ENCODE assay signal across 15 cellular contexts in genomic region chr2:171793691-171794678, GRCh38.
DNase-seq lines count a peak whose midpoint lies in the region; ATAC-seq, FAIRE-seq and TF ChIP-seq lines count a peak whose summit lies in the region.
"Had no signal": no experiment of that assay in that cellular context is flagged by ENCODE, and none has a peak within 500 bp of the region (broad histone marks: within the 10 kb centered on the region; RNA-seq: fewer than 3 reads in every experiment).

No MANE protein-coding gene starts in this region.

- no peak overlapping the region for H2AFZ ChIP-seq in GM23338

- WGBS in sigmoid colon, 2 donors = 76 to 86% methylated on average over 6 of the region's 6 CpGs
- 76 to 80% methylated on average over 6 of the region's 6 CpGs for WGBS in thyroid gland, 2 donors

- ATAC-seq in CD8-positive, alpha-beta T cell = no peak
- ATAC-seq in GM23338 = no peak
- ATAC-seq in activated T-helper 17 cell treated with anti-CD3 and anti-CD28 coated beads, Interleukin-2, amount 50 U/mL, for 72 hours (replicated peaks) = peak; percentile 87

- no peaks in the 10 kb centered on the region for H3F3A ChIP-seq in GM23338 (replicated peaks; ENCODE audit: low read depth)

- intact Hi-C loops in CD8-positive, alpha-beta T cell (cut with DNase I, micrococcal nuclease) = no loop called here
- intact Hi-C loops in sigmoid colon (cut with DNase I) (no loop called here), thyroid gland (cut with DNase I) (no loop called here)

- FAIRE-seq in GM19239 (lab: Jason Lieb, UNC) = no peak
- FAIRE-seq: keratinocyte had no signal

- DNase-seq in CD8-positive, alpha-beta T cell = no peak
- peak; percentile 15 for DNase-seq in GM23338 (ENCODE audit: low spot score)
- peak; percentile 12 for DNase-seq in myocyte (ENCODE audit: low read depth)
- DNase-seq in sigmoid colon = no peak
- no peak for DNase-seq in NCI-H524 treated with DMSO at 0.1 percent for 48 hours (lab: John Stamatoyannopoulos, UW)
- no peak for DNase-seq in thyroid gland
- no peak for DNase-seq in GM19239 (ENCODE audit: insufficient read length, low spot score)
- DNase-seq: activated naive CD4-positive, alpha-beta T cell treated with anti-CD3 and anti-CD28 coated beads, Interleukin-2, amount 10 ng/mL, durations not matched to agents 7 days and 5 days; glutamatergic neuron; HCEC 1CT; mesenchymal stem cell; OCI-M1 had no signal

- no peaks in the 10 kb centered on the region for H3K79me2 ChIP-seq in GM23338 (replicated peaks; ENCODE audit: insufficient read depth)

- peaks cover 4% of the 10 kb centered on the region for H3K4me1 Mint-ChIP-seq in CD8-positive, alpha-beta T cell (ENCODE audit: low read depth)
- peaks cover 48% of the 10 kb centered on the region for H3K4me1 Mint-ChIP-seq in GM23338
- peaks cover 5% of the 10 kb centered on the region for H3K4me1 Mint-ChIP-seq in activated T-helper 17 cell treated with anti-CD3 and anti-CD28 coated beads, Interleukin-2, amount 50 U/mL, for 72 hours

- no peak for TF ChIP-seq EP300 in sigmoid colon (IDR thresholded peaks at IDR 0.05)

- no peaks in the 10 kb centered on the region for H3K27me3 ChIP-seq in CD8-positive, alpha-beta T cell (ENCODE audit: insufficient read depth, low read length)
- no peaks in the 10 kb centered on the region for H3K27me3 ChIP-seq in GM23338 (ENCODE audit: insufficient read depth)
- no peaks in the 10 kb centered on the region for H3K27me3 ChIP-seq in sigmoid colon
- H3K27me3 ChIP-seq in thyroid gland = no peaks in the 10 kb centered on the region
- H3K27me3 ChIP-seq: BLaER1 treated with 17β-estradiol and CSF1 and Interleukin-3, amounts not matched to agents 10 nM and 100 nM had no signal

- no peaks in the 10 kb centered on the region for H3K27me3 Mint-ChIP-seq in CD8-positive, alpha-beta T cell (ENCODE audit: low read depth)
- peaks cover 2% of the 10 kb centered on the region for H3K27me3 Mint-ChIP-seq in GM23338 (ENCODE audit: insufficient read depth, low read depth, poor library complexity)
- no peaks in the 10 kb centered on the region for H3K27me3 Mint-ChIP-seq in activated T-helper 17 cell treated with anti-CD3 and anti-CD28 coated beads, Interleukin-2, amount 50 U/mL, for 72 hours
- H3K27me3 Mint-ChIP-seq: activated naive CD4-positive, alpha-beta T cell treated with anti-CD3 and anti-CD28 coated beads, Interleukin-2, amount 10 ng/mL, durations not matched to agents 7 days and 5 days had no signal

- peaks cover 60% of the 10 kb centered on the region for H3K36me3 Mint-ChIP-seq in CD8-positive, alpha-beta T cell
- H3K36me3 Mint-ChIP-seq in GM23338 (ENCODE audit: low read depth) = no peaks in the 10 kb centered on the region; the same call in 2 of the 3 replicates
- H3K36me3 Mint-ChIP-seq in activated T-helper 17 cell treated with anti-CD3 and anti-CD28 coated beads, Interleukin-2, amount 50 U/mL, for 72 hours (ENCODE audit: low read depth) = peaks cover 41% of the 10 kb centered on the region

- no peak overlapping the region for H3K27ac ChIP-seq in CD8-positive, alpha-beta T cell (ENCODE audit: low read depth, low read length)
- H3K27ac ChIP-seq in GM23338 (ENCODE audit: low read depth) (no peak overlapping the region), sigmoid colon (no peak overlapping the region), thyroid gland (no peak overlapping the region)
- H3K27ac ChIP-seq: BLaER1 treated with 17β-estradiol and CSF1 and Interleukin-3, amounts not matched to agents 10 nM and 100 nM had no signal

- H3K27ac Mint-ChIP-seq in CD8-positive, alpha-beta T cell = peak overlapping the region; percentile 35
- no peak overlapping the region; the same call in 1 of the 2 replicates for H3K27ac Mint-ChIP-seq in GM23338
- H3K27ac Mint-ChIP-seq in activated T-helper 17 cell treated with anti-CD3 and anti-CD28 coated beads, Interleukin-2, amount 50 U/mL, for 72 hours = no peak overlapping the region
- H3K27ac Mint-ChIP-seq: activated naive CD4-positive, alpha-beta T cell treated with anti-CD3 and anti-CD28 coated beads, Interleukin-2, amount 10 ng/mL, durations not matched to agents 7 days and 5 days had no signal

- POLR2A ChIA-PET in CD8-positive, alpha-beta T cell (lab: Charles Lee) = no interaction called here

- CTCF ChIA-PET in CD8-positive, alpha-beta T cell (lab: Charles Lee) = no interaction called here

- H4K20me1 ChIP-seq in GM23338 (replicated peaks; ENCODE audit: insufficient read depth) = no peaks in the 10 kb centered on the region; the same call in 1 of the 2 replicates
- H4K20me1 ChIP-seq: BLaER1 treated with 17β-estradiol and CSF1 and Interleukin-3, amounts not matched to agents 10 nM and 100 nM had no signal

- H3K9me3 ChIP-seq in CD8-positive, alpha-beta T cell (ENCODE audit: low read length) = no peaks in the 10 kb centered on the region
- H3K9me3 ChIP-seq in sigmoid colon = no peaks in the 10 kb centered on the region
- H3K9me3 ChIP-seq in thyroid gland = no peaks in the 10 kb centered on the region
- H3K9me3 ChIP-seq: BLaER1 treated with 17β-estradiol and CSF1 and Interleukin-3, amounts not matched to agents 10 nM and 100 nM had no signal

- H3K9me2 ChIP-seq in GM23338 (ENCODE audit: insufficient read depth) = no peaks in the 10 kb centered on the region

- 0 out of 2 replicates have a peak overlapping the region, but pooled peaks have one; percentile 33 for H3K4me2 ChIP-seq in GM23338

- TF ChIP-seq POLR2A in sigmoid colon (IDR thresholded peaks at IDR 0.05) (no peak), thyroid gland (IDR thresholded peaks at IDR 0.05) (no peak)

- TF ChIP-seq CTCF in CD8-positive, alpha-beta T cell (IDR thresholded peaks at IDR 0.05) = no peak
- TF ChIP-seq CTCF in GM23338 (conservative IDR thresholded peaks at IDR 0.05; ENCODE audit: low read depth in 2 of 2) (no peak), sigmoid colon (IDR thresholded peaks at IDR 0.05) (no peak), thyroid gland (IDR thresholded peaks at IDR 0.05) (no peak)

- H3K4me3 ChIP-seq in CD8-positive, alpha-beta T cell (ENCODE audit: low read depth, low read length) = no peak overlapping the region
- H3K4me3 ChIP-seq in GM23338 (no peak overlapping the region), sigmoid colon (no peak overlapping the region), thyroid gland (replicated peaks in 1 of 3) (no peak overlapping the region)
- H3K4me3 ChIP-seq: BLaER1 treated with 17β-estradiol and CSF1 and Interleukin-3, amounts not matched to agents 10 nM and 100 nM had no signal

- no peaks in the 10 kb centered on the region for H3K9me3 Mint-ChIP-seq in CD8-positive, alpha-beta T cell
- no peaks in the 10 kb centered on the region for H3K9me3 Mint-ChIP-seq in GM23338
- no peaks in the 10 kb centered on the region for H3K9me3 Mint-ChIP-seq in activated T-helper 17 cell treated with anti-CD3 and anti-CD28 coated beads, Interleukin-2, amount 50 U/mL, for 72 hours
- H3K9me3 Mint-ChIP-seq: activated naive CD4-positive, alpha-beta T cell treated with anti-CD3 and anti-CD28 coated beads, Interleukin-2, amount 10 ng/mL, durations not matched to agents 7 days and 5 days had no signal

- no peaks in the 10 kb centered on the region for H3K36me3 ChIP-seq in CD8-positive, alpha-beta T cell (ENCODE audit: insufficient read depth, low read length)
- H3K36me3 ChIP-seq in GM23338 (ENCODE audit: insufficient read depth) = no peaks in the 10 kb centered on the region
- peaks cover 3 to 59% (median 16%) of the 10 kb centered on the region in 4 donors for H3K36me3 ChIP-seq in sigmoid colon
- H3K36me3 ChIP-seq in thyroid gland = peaks cover 6 to 15% of the 10 kb centered on the region in 2 donors

- no peaks in the 10 kb centered on the region for H3K4me1 ChIP-seq in CD8-positive, alpha-beta T cell (ENCODE audit: insufficient read depth, low read length)
- H3K4me1 ChIP-seq in GM23338 (ENCODE audit: insufficient read depth) (peaks cover 36% of the 10 kb centered on the region), sigmoid colon (no peaks in the 10 kb centered on the region), thyroid gland (peaks cover 0 to 4% of the 10 kb centered on the region in 2 donors)

- H3K4me3 Mint-ChIP-seq in CD8-positive, alpha-beta T cell = no peak overlapping the region
- no peak overlapping the region for H3K4me3 Mint-ChIP-seq in GM23338
- no peak overlapping the region for H3K4me3 Mint-ChIP-seq in activated T-helper 17 cell treated with anti-CD3 and anti-CD28 coated beads, Interleukin-2, amount 50 U/mL, for 72 hours
- H3K4me3 Mint-ChIP-seq: activated naive CD4-positive, alpha-beta T cell treated with anti-CD3 and anti-CD28 coated beads, Interleukin-2, amount 10 ng/mL, durations not matched to agents 7 days and 5 days had no signal

TF ChIP-seq in GM23338, 12 proteins besides CTCF, POLR2A, EP300 and RAD21 (continues in another document):
- TF ChIP-seq EZH2 (IDR thresholded peaks at IDR 0.05; ENCODE audit: low read depth, unreplicated experiment) = no peak
- no peak for TF ChIP-seq NANOG (IDR thresholded peaks at IDR 0.05; ENCODE audit: borderline replicate concordance)
- no peak for TF ChIP-seq JUNB (IDR thresholded peaks at IDR 0.05; ENCODE audit: unreplicated experiment)
- TF ChIP-seq ETS1 (IDR thresholded peaks at IDR 0.05) = no peak
- no peak for TF ChIP-seq ZNF114 (CRISPR knock-in tag; IDR thresholded peaks at IDR 0.05)

Comparison
In these comparisons a context has a peak if more than half of its experiments do, and no peak if none do; other contexts are left out.
1. DNase-seq: peak in GM23338 (single experiment) and myocyte (single experiment); none in CD8-positive, alpha-beta T cell (0 of 7), sigmoid colon (single experiment), NCI-H524 treated with DMSO at 0.1 percent for 48 hours (single experiment), thyroid gland (0 of 2) and GM19239 (single experiment).